In genomic region chr17:58786586-58787295, GRCh38 we compare ENCODE assay signal across 11 cellular contexts. TPM values are rescaled to one million over a fixed set of nuclear protein-coding genes. Genes with fewer than 3 reads are reported as not detected.
DNase-seq lines count a peak whose midpoint lies in the region; ATAC-seq and TF ChIP-seq lines count a peak whose summit lies in the region.
"Had no signal": no experiment of that assay in that cellular context is flagged by ENCODE, and none has a peak within 500 bp of the region (broad histone marks: within the 10 kb centered on the region; RNA-seq: fewer than 3 reads in every experiment).

No MANE protein-coding gene starts in this region.

- DNase-seq in NCI-H2196 (lab: John Stamatoyannopoulos, UW; ENCODE audit: unreplicated experiment) (peak; percentile 5), NCI-H2196 treated with DMSO at 0.1 percent for 48 hours (lab: John Stamatoyannopoulos, UW; ENCODE audit: unreplicated experiment) (no peak), RWPE2 (ENCODE audit: low spot score) (no peak), fibroblast of peridontal ligament (ENCODE audit: extremely low read depth) (peak; percentile 80), type B pancreatic cell (ENCODE audit: extremely low spot score, unreplicated experiment) (no peak), DMS53 treated with DMSO at 0.1 percent for 48 hours (lab: John Stamatoyannopoulos, UW; ENCODE audit: unreplicated experiment) (no peak)
- DNase-seq: activated CD4-positive, alpha-beta T cell treated with anti-CD3 and anti-CD28 coated beads, Interleukin-2, amount 50 U/mL, for 4 hours; caudate nucleus had no signal

- H3K27ac ChIP-seq in RWPE2 (ENCODE audit: poor library complexity, severe bottlenecking) = peak overlapping the region; percentile 42
- H3K27ac ChIP-seq: neutrophil had no signal

- TF ChIP-seq CTCF in RWPE2 (IDR thresholded peaks at IDR 0.05; ENCODE audit: poor library complexity, severe bottlenecking) (no peak), type B pancreatic cell (conservative IDR thresholded peaks at IDR 0.05) (no peak)

- no peak overlapping the region for H3K4me3 Mint-ChIP-seq in type B pancreatic cell

- no peak overlapping the region for H3K4me3 ChIP-seq in RWPE2 (ENCODE audit: severe bottlenecking)

- no peaks in the 10 kb centered on the region for H3K27me3 ChIP-seq in RWPE2 (ENCODE audit: insufficient read depth, poor library complexity, severe bottlenecking)

- H3K4me1 ChIP-seq in RWPE2 (ENCODE audit: insufficient read depth, poor library complexity, severe bottlenecking) = peaks cover 16% of the 10 kb centered on the region

- ATAC-seq in RWPE2 (ENCODE audit: low read depth) (peak; percentile 54; the same call in 2 of the 3 replicates), GM18870 (IDR thresholded peaks at IDR 0.05; ENCODE audit: unreplicated experiment) (no peak), HG02571 (IDR thresholded peaks at IDR 0.05; ENCODE audit: unreplicated experiment) (no peak)

- H3K9me3 ChIP-seq in RWPE2 (ENCODE audit: severe bottlenecking) = no peaks in the 10 kb centered on the region
- H3K9me3 ChIP-seq: neutrophil had no signal

- no peaks in the 10 kb centered on the region for H3K36me3 ChIP-seq in RWPE2 (ENCODE audit: low read depth)
- H3K36me3 ChIP-seq: neutrophil had no signal

- H3K36me3 Mint-ChIP-seq in type B pancreatic cell = no peaks in the 10 kb centered on the region

- no peaks in the 10 kb centered on the region for H3K9me3 Mint-ChIP-seq in type B pancreatic cell

- H3K4me1 Mint-ChIP-seq in type B pancreatic cell (ENCODE audit: unreplicated experiment) = peaks cover 14% of the 10 kb centered on the region

- no peaks in the 10 kb centered on the region for H3K27me3 Mint-ChIP-seq in type B pancreatic cell

- peak overlapping the region; percentile 16 for H3K27ac Mint-ChIP-seq in type B pancreatic cell

RNA-seq across cellular contexts. Expression of gene PPM1E, which starts 31.1 kb away (rescaled TPM):
- 1.1 and 3.6 TPM in 2 replicates for total RNA-seq in type B pancreatic cell (ENCODE audit: low replicate concordance)

Comparison
In these comparisons a context has a peak if more than half of its experiments do, and no peak if none do; other contexts are left out.
1. DNase-seq: peak in NCI-H2196 (single experiment) and fibroblast of peridontal ligament (single experiment); none in NCI-H2196 treated with DMSO at 0.1 percent for 48 hours (single experiment), RWPE2 (single experiment), type B pancreatic cell (single experiment) and DMS53 treated with DMSO at 0.1 percent for 48 hours (single experiment).